In genomic region chr7:138173548-138173947, GRCh38 we compare ENCODE assay signal across 1 cellular context.
TF ChIP-seq lines count a peak whose summit lies in the region.

No MANE protein-coding gene starts in this region.

TF ChIP-seq in H1, 55 proteins besides CTCF, POLR2A, EP300 and RAD21 (continued from another document):
- TF ChIP-seq ATF2 (IDR thresholded peaks at IDR 0.05; ENCODE audit: low read length) (no peak), SIRT6 (IDR thresholded peaks at IDR 0.05; ENCODE audit: low read length) (no peak), ATF3 (IDR thresholded peaks at IDR 0.05; ENCODE audit: insufficient read depth, low read depth, low read length) (no peak), USF2 (IDR thresholded peaks at IDR 0.05; ENCODE audit: low read length) (no peak), PHF8 (conservative IDR thresholded peaks at IDR 0.05; ENCODE audit: low read depth, low read length) (no peak), BACH1 (IDR thresholded peaks at IDR 0.05; ENCODE audit: low read length) (no peak), SIN3A (conservative IDR thresholded peaks at IDR 0.05 in 1 of 2, IDR thresholded peaks at IDR 0.05 in 1 of 2; ENCODE audit: low read depth in 1 of 2, low read length in 2 of 2) (no peak), TBP (IDR thresholded peaks at IDR 0.05; ENCODE audit: low read depth, low read length) (no peak), RBBP5 (IDR thresholded peaks at IDR 0.05; ENCODE audit: borderline replicate concordance, low read depth, low read length) (no peak)
